14 cellular contexts compared by ENCODE assay signal in the genomic region with DNA sequence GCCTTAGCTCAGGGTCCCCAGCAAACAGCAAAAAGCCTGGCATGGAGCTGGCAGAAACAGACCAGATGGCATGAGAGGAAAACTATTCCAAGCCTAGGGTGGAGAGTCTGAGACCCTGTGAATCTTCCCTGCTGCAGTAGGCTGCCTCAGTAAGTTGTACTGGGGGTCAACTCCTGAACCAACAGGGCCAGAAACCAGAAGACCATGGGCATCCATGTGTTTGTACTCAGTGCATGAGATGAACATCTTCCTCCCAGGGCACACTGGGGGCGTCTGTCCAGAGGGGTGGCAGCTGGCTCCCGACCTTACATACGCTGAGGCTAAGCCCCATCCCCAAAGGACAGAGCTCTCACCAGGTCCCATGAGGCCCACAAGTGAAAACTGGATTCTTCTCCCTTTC.
"Had no signal": no experiment of that assay in that cellular context is flagged by ENCODE, and none has a peak within 500 bp of the region (broad histone marks: within the 10 kb centered on the region; RNA-seq: fewer than 3 reads in every experiment).

No MANE protein-coding gene starts in this region.

- H3K4me3 ChIP-seq: ascending aorta, breast epithelium, dorsolateral prefrontal cortex, skin epidermis had no signal

- H3K27me3 ChIP-seq: ascending aorta, breast epithelium had no signal

- H3K36me3 ChIP-seq: ascending aorta, breast epithelium had no signal

- H3K4me3 Mint-ChIP-seq: activated CD8-positive, alpha-beta memory T cell treated with anti-CD3 and anti-CD28 coated beads, Interleukin-2, amount 10 ng/mL, durations not matched to agents 7 days and 5 days; activated naive CD4-positive, alpha-beta T cell treated with anti-CD3 and anti-CD28 coated beads, Interleukin-2, amount 10 ng/mL, durations not matched to agents 7 days and 5 days had no signal

- H3K27ac ChIP-seq: ascending aorta, breast epithelium, dorsolateral prefrontal cortex, skin epidermis had no signal

- ATAC-seq: activated CD8-positive, alpha-beta memory T cell treated with anti-CD3 and anti-CD28 coated beads, Interleukin-2, amount 10 ng/mL, durations not matched to agents 7 days and 5 days had no signal

- H3K9me3 ChIP-seq: ascending aorta, breast epithelium had no signal

- H3K9me3 Mint-ChIP-seq: activated naive CD4-positive, alpha-beta T cell treated with anti-CD3 and anti-CD28 coated beads, Interleukin-2, amount 10 ng/mL, durations not matched to agents 7 days and 5 days; activated T-helper 2 cell treated with anti-CD3 and anti-CD28 coated beads, Interferon-gamma antibody, Interleukin-2, Interleukin-4, amounts not matched to agents 10 μg/mL and 5 μg/mL and 100 μg/mL, durations not matched to agents 14 hours and 24 hours and 36 hours had no signal

- H3K36me3 Mint-ChIP-seq: activated CD8-positive, alpha-beta memory T cell treated with anti-CD3 and anti-CD28 coated beads, Interleukin-2, amount 10 ng/mL, durations not matched to agents 7 days and 5 days; activated naive CD4-positive, alpha-beta T cell treated with anti-CD3 and anti-CD28 coated beads, Interleukin-2, amount 10 ng/mL, durations not matched to agents 7 days and 5 days had no signal

- H3K4me1 Mint-ChIP-seq: activated CD8-positive, alpha-beta memory T cell treated with anti-CD3 and anti-CD28 coated beads, Interleukin-2, amount 10 ng/mL, durations not matched to agents 7 days and 5 days had no signal

- DNase-seq: activated CD4-positive, alpha-beta T cell treated with anti-CD3 and anti-CD28 coated beads, Interleukin-2, amount 50 U/mL, for 48 hours; activated CD8-positive, alpha-beta memory T cell treated with anti-CD3 and anti-CD28 coated beads, Interleukin-2, amount 10 ng/mL, durations not matched to agents 7 days and 5 days; activated naive CD4-positive, alpha-beta T cell treated with anti-CD3 and anti-CD28 coated beads, Interleukin-2, amount 10 ng/mL, durations not matched to agents 7 days and 5 days; activated T-cell treated with anti-CD3 and anti-CD28 coated beads, Interleukin-2, amount 50 U/mL, for 1 hour; erythroblast; stimulated activated CD4-positive, alpha-beta T cell treated with anti-CD3 and anti-CD28 coated beads, Interleukin-4, amount 100 ng/mL, for 24 hours; stimulated activated naive CD4-positive, alpha-beta T cell; substantia nigra; T1000 had no signal

- H3K4me1 ChIP-seq: ascending aorta, breast epithelium had no signal

- H3K27ac Mint-ChIP-seq: activated CD8-positive, alpha-beta memory T cell treated with anti-CD3 and anti-CD28 coated beads, Interleukin-2, amount 10 ng/mL, durations not matched to agents 7 days and 5 days; activated naive CD4-positive, alpha-beta T cell treated with anti-CD3 and anti-CD28 coated beads, Interleukin-2, amount 10 ng/mL, durations not matched to agents 7 days and 5 days; activated T-helper 2 cell treated with anti-CD3 and anti-CD28 coated beads, Interferon-gamma antibody, Interleukin-2, Interleukin-4, amounts not matched to agents 10 μg/mL and 5 μg/mL and 100 μg/mL, durations not matched to agents 14 hours and 24 hours and 36 hours had no signal
